9 cellular contexts compared by ENCODE assay signal in the genomic region with DNA sequence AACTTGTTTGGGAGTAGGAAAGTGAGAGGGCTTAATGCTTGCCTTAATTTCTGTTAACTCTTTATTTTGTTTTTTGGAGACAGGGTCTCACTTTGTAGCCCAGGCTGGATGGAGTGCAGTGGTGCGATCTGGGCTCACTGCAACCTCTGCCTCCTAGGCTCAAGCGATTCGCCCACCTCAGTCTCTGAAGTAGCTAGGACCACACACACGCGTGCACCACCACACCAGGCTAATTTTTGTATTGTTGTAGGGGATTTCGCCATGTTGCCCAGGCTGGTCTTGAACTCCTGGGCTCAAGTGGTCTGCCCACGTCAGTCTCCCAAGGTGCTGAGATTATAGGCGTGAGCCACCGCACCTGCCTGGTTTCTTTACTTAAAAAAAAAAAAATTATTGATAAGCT. TPM values are rescaled to one million over a fixed set of nuclear protein-coding genes. Genes with fewer than 3 reads are reported as not detected.
DNase-seq lines count a peak whose midpoint lies in the region; ATAC-seq, FAIRE-seq and TF ChIP-seq lines count a peak whose summit lies in the region.
"Had no signal": no experiment of that assay in that cellular context is flagged by ENCODE, and none has a peak within 500 bp of the region (broad histone marks: within the 10 kb centered on the region; RNA-seq: fewer than 3 reads in every experiment).

No MANE protein-coding gene starts in this region.

- peaks cover 27% of the 10 kb centered on the region for H3K4me1 Mint-ChIP-seq in osteocyte (ENCODE audit: unreplicated experiment)

- H3K27ac Mint-ChIP-seq in osteocyte (ENCODE audit: unreplicated experiment): no peak overlapping the region

- no peak for TF ChIP-seq CTCF in DND-41 (IDR thresholded peaks at IDR 0.05; ENCODE audit: borderline replicate concordance, extremely low read depth, low read length, poor library complexity, severe bottlenecking)
- TF ChIP-seq CTCF in NB4 (IDR thresholded peaks at IDR 0.05; ENCODE audit: low read depth, low read length): no peak
- no peak for TF ChIP-seq CTCF in osteocyte (IDR thresholded peaks at IDR 0.05)

- no peaks in the 10 kb centered on the region for H3K9me3 Mint-ChIP-seq in osteocyte (ENCODE audit: unreplicated experiment)

- H4K20me1 ChIP-seq in DND-41 (ENCODE audit: insufficient read depth, low read length): peaks cover 46% of the 10 kb centered on the region

- H3K9ac ChIP-seq in DND-41 (ENCODE audit: low read depth, low read length) (peak overlapping the region; percentile 85), duodenal mucosa (ENCODE audit: low read depth in 1 of 2, low read length in 2 of 2) (peak overlapping the region; percentile 82 to 87)

- no peaks in the 10 kb centered on the region for H3K27me3 ChIP-seq in DND-41 (ENCODE audit: insufficient read depth, low read length, poor library complexity)
- peaks cover 10 to 13% of the 10 kb centered on the region in 2 donors for H3K27me3 ChIP-seq in duodenal mucosa (ENCODE audit: control insufficient read depth in 1 of 2, insufficient read depth in 2 of 2, low read length in 2 of 2)
- H3K27me3 ChIP-seq: SJCRH30 had no signal

- peaks cover 27% of the 10 kb centered on the region for H3K36me3 ChIP-seq in DND-41 (ENCODE audit: insufficient read depth, low read length)
- H3K36me3 ChIP-seq in duodenal mucosa (ENCODE audit: control insufficient read depth in 1 of 2, insufficient read depth in 2 of 2, low read length in 2 of 2): peaks cover 0 to 14% of the 10 kb centered on the region in 2 donors
- H3K36me3 ChIP-seq: SJCRH30 had no signal

- DNase-seq in DND-41 (no peak), NB4 (ENCODE audit: low read depth) (no peak), osteocyte (ENCODE audit: extremely low spot score, unreplicated experiment) (no peak), RCC 7860 (ENCODE audit: low spot score) (no peak)
- DNase-seq: SJCRH30 had no signal

- H3K4me1 ChIP-seq in DND-41 (ENCODE audit: insufficient read depth, low read length) (peaks cover 55% of the 10 kb centered on the region), duodenal mucosa (ENCODE audit: control insufficient read depth in 1 of 2, insufficient read depth in 2 of 2, low read length in 2 of 2) (peaks cover 46 to 48% of the 10 kb centered on the region in 2 donors)
- H3K4me1 ChIP-seq: SJCRH30 had no signal

- H3K4me3 ChIP-seq in DND-41 (ENCODE audit: low read depth in 1 of 2, low read length in 2 of 2) (peak overlapping the region in 1 of 2 experiments; percentile 94; a peak in 3 of 4 replicates), NB4 (ENCODE audit: low read depth, low read length) (peak overlapping the region; percentile 93), duodenal mucosa (ENCODE audit: low read depth in 1 of 2, low read length in 2 of 2) (peak overlapping the region; percentile 28 to 88)

- FAIRE-seq in RCC 7860 (lab: Jason Lieb, UNC): no peak
- FAIRE-seq: GM12891 had no signal

- H3K27ac ChIP-seq in DND-41 (ENCODE audit: low read length) (no peak overlapping the region), duodenal mucosa (ENCODE audit: low read depth, low read length) (no peak overlapping the region)
- H3K27ac ChIP-seq: SJCRH30 had no signal

- ATAC-seq in DND-41 (ENCODE audit: insufficient read depth, low read depth) (no peak), GM19328 (IDR thresholded peaks at IDR 0.05; ENCODE audit: unreplicated experiment) (no peak), HG03432 (IDR thresholded peaks at IDR 0.05; ENCODE audit: unreplicated experiment) (no peak)

- peak overlapping the region; percentile 65 for H3K4me2 ChIP-seq in DND-41 (ENCODE audit: insufficient read depth, low read length)

- peaks cover 4% of the 10 kb centered on the region for H3K36me3 Mint-ChIP-seq in osteocyte (ENCODE audit: unreplicated experiment)

- H3K9me3 ChIP-seq in DND-41 (ENCODE audit: insufficient read depth, low read length, severe bottlenecking) (no peaks in the 10 kb centered on the region), duodenal mucosa (ENCODE audit: control insufficient read depth in 1 of 2, low read length in 2 of 2) (no peaks in the 10 kb centered on the region)
- H3K9me3 ChIP-seq: SJCRH30 had no signal

- H3K4me3 Mint-ChIP-seq in osteocyte (ENCODE audit: unreplicated experiment): peak overlapping the region; percentile 83

- H3K79me2 ChIP-seq in DND-41 (ENCODE audit: insufficient read depth, low read length): peaks cover 64% of the 10 kb centered on the region

- TF ChIP-seq POLR2A in NB4 (IDR thresholded peaks at IDR 0.05; ENCODE audit: extremely low read depth, insufficient read length): no peak

- H2AFZ ChIP-seq in DND-41 (ENCODE audit: low read depth, low read length): no peak overlapping the region

- peaks cover 13% of the 10 kb centered on the region for H3K27me3 Mint-ChIP-seq in osteocyte (ENCODE audit: unreplicated experiment)

RNA-seq across cellular contexts. Expression of gene PPP2R2D, which starts 1.9 kb away (rescaled TPM):
- 28.9 and 29.3 TPM in 2 replicates for total RNA-seq in osteocyte
